ENCODE assay signal across 8 cellular contexts in genomic region chr11:116224154-116224888, GRCh38.
DNase-seq lines count a peak whose midpoint lies in the region; ATAC-seq and TF ChIP-seq lines count a peak whose summit lies in the region.

No MANE protein-coding gene starts in this region.

- intact Hi-C loops in CD8-positive, alpha-beta T cell (cut with DNase I, micrococcal nuclease): loop anchor here in 1 of 2 experiments (10.0 kb wide), 1 partner anchor 900 kb away; no protein-coding TSS in a partner anchor
- intact Hi-C loops in cardiac septum (cut with DNase I): loop anchor here (10.0 kb wide), 1 partner anchor 720 kb away; the partner anchor contains the start of gene CADM1
- intact Hi-C loops in sciatic nerve (cut with DNase I): no loop called here

- ATAC-seq in CD8-positive, alpha-beta T cell: no peak
- peak; percentile 42 for ATAC-seq in sciatic nerve
- no peak for ATAC-seq in GM21825 (IDR thresholded peaks at IDR 0.05; ENCODE audit: unreplicated experiment)

- POLR2A ChIA-PET in CD8-positive, alpha-beta T cell (lab: Charles Lee): no interaction called here

- no peak overlapping the region for H3K4me3 ChIP-seq in CD8-positive, alpha-beta T cell (ENCODE audit: low read depth, low read length)
- H3K4me3 ChIP-seq in H7 (ENCODE audit: insufficient read depth, low read depth, low read length): no peak overlapping the region

- H3K4me3 Mint-ChIP-seq in CD8-positive, alpha-beta T cell: no peak overlapping the region

- no peaks in the 10 kb centered on the region for H3K4me1 Mint-ChIP-seq in CD8-positive, alpha-beta T cell (ENCODE audit: low read depth)

- peak; percentile 36 for TF ChIP-seq CTCF in CD8-positive, alpha-beta T cell (IDR thresholded peaks at IDR 0.05)

- H3K4me1 ChIP-seq in CD8-positive, alpha-beta T cell (ENCODE audit: insufficient read depth, low read length): no peaks in the 10 kb centered on the region

- DNase-seq in CD8-positive, alpha-beta T cell: peak in 5 of 7 experiments; percentile 13 to 50 (median 23)
- DNase-seq in H7 (peak; percentile 68), NCI-H526 (lab: John Stamatoyannopoulos, UW) (peak; percentile 37 to 89), cardiac septum (ENCODE audit: low spot score) (peak; percentile 70), sciatic nerve (ENCODE audit: low spot score) (peak; percentile 65), middle frontal gyrus (ENCODE audit: extremely low spot score, low spot score) (no peak)
- DNase-seq in activated T-cell treated with anti-CD3 and anti-CD28 coated beads, Interleukin-2, amount 50 U/mL, for 48 hours: peak; percentile 48

- CTCF ChIA-PET in CD8-positive, alpha-beta T cell (lab: Charles Lee): interaction anchor here (0.7 to 3.2 kb wide), 3 partner anchors 9 to 28 kb away, joined by 3 to 8 read pairs (median 4); no protein-coding TSS in a partner anchor

- no peaks in the 10 kb centered on the region for H3K36me3 ChIP-seq in CD8-positive, alpha-beta T cell (ENCODE audit: insufficient read depth, low read length)
- H3K36me3 ChIP-seq in H7 (replicated peaks; ENCODE audit: control insufficient read depth, insufficient read depth, low read length): no peaks in the 10 kb centered on the region

- H3K9me3 Mint-ChIP-seq in CD8-positive, alpha-beta T cell: no peaks in the 10 kb centered on the region

- H3K27me3 Mint-ChIP-seq in CD8-positive, alpha-beta T cell (ENCODE audit: low read depth): peaks cover 12% of the 10 kb centered on the region

- H3K27me3 ChIP-seq in CD8-positive, alpha-beta T cell (ENCODE audit: insufficient read depth, low read length): peaks cover 4% of the 10 kb centered on the region
- H3K27me3 ChIP-seq in H7 (ENCODE audit: control insufficient read depth, insufficient read depth, low read length): no peaks in the 10 kb centered on the region

- H3K27ac ChIP-seq in CD8-positive, alpha-beta T cell (ENCODE audit: low read depth, low read length): no peak overlapping the region

- no peaks in the 10 kb centered on the region for H3K9me3 ChIP-seq in CD8-positive, alpha-beta T cell (ENCODE audit: low read length)

- H3K27ac Mint-ChIP-seq in CD8-positive, alpha-beta T cell: no peak overlapping the region

- H3K36me3 Mint-ChIP-seq in CD8-positive, alpha-beta T cell: no peaks in the 10 kb centered on the region
